ENCODE assay signal across 1 cellular context in genomic region chr16:30521873-30522641, GRCh38.
TF ChIP-seq lines count a peak whose summit lies in the region.

No MANE protein-coding gene starts in this region.

TF ChIP-seq in HepG2, 621 proteins besides CTCF, POLR2A, EP300 and RAD21 (continued from another document and continues in another):
- TF ChIP-seq ZBTB39 (CRISPR knock-in tag; IDR thresholded peaks at IDR 0.05) (no peak; the same call in 1 of the 2 replicates), MEIS1 (CRISPR knock-in tag; IDR thresholded peaks at IDR 0.05; ENCODE audit: borderline replicate concordance) (peak; percentile 90; the same call in 1 of the 2 replicates), SCMH1 (CRISPR knock-in tag; IDR thresholded peaks at IDR 0.05; ENCODE audit: borderline replicate concordance) (no peak), GMEB1 (CRISPR knock-in tag; IDR thresholded peaks at IDR 0.05; ENCODE audit: borderline replicate concordance) (no peak; the same call in 1 of the 2 replicates), KIAA2018 (CRISPR knock-in tag; IDR thresholded peaks at IDR 0.05; ENCODE audit: borderline replicate concordance) (no peak), ZNF557 (CRISPR knock-in tag; IDR thresholded peaks at IDR 0.05) (no peak; the same call in 1 of the 2 replicates), PTBP1 (IDR thresholded peaks at IDR 0.05; ENCODE audit: low read depth, low read length, poor library complexity, severe bottlenecking) (no peak), ZNF24 (IDR thresholded peaks at IDR 0.05) (no peak), FOXP4 (CRISPR knock-in tag; IDR thresholded peaks at IDR 0.05) (peak; percentile 52), NR1H2 (CRISPR knock-in tag; IDR thresholded peaks at IDR 0.05; ENCODE audit: borderline replicate concordance, low read depth) (no peak), U2AF2 (IDR thresholded peaks at IDR 0.05; ENCODE audit: low read depth, low read length) (no peak), ELF3 (CRISPR knock-in tag; IDR thresholded peaks at IDR 0.05) (peak; percentile 64; the same call in 1 of the 2 replicates), NR0B2 (CRISPR knock-in tag; IDR thresholded peaks at IDR 0.05) (peak; percentile 73; the same call in 1 of the 2 replicates), IKZF4 (CRISPR knock-in tag; IDR thresholded peaks at IDR 0.05; ENCODE audit: borderline replicate concordance, low read depth, not compliant biosample characterization) (no peak), NPAS2 (CRISPR knock-in tag; IDR thresholded peaks at IDR 0.05; ENCODE audit: borderline replicate concordance) (no peak), JDP2 (CRISPR knock-in tag; IDR thresholded peaks at IDR 0.05; ENCODE audit: borderline replicate concordance) (no peak), ATF7-NPFF (CRISPR knock-in tag; IDR thresholded peaks at IDR 0.05; ENCODE audit: low read depth) (0 out of 2 replicates have a peak, but pooled peaks have one; percentile 40), ZKSCAN5 (CRISPR knock-in tag; IDR thresholded peaks at IDR 0.05) (peak; percentile 13; the same call in 1 of the 2 replicates), ZBTB33 (CRISPR knock-in tag; IDR thresholded peaks at IDR 0.05) (no peak), TOPORS (CRISPR knock-in tag; IDR thresholded peaks at IDR 0.05) (no peak), NR2F1 (CRISPR knock-in tag; IDR thresholded peaks at IDR 0.05) (no peak; a peak in 1 of 4 replicates), ZNF792 (CRISPR knock-in tag; IDR thresholded peaks at IDR 0.05) (peak; percentile 49; the same call in 1 of the 2 replicates), AKAP8 (CRISPR knock-in tag; IDR thresholded peaks at IDR 0.05) (peak; percentile 14; the same call in 1 of the 2 replicates), SUZ12 (IDR thresholded peaks at IDR 0.05; ENCODE audit: low read depth, low read length) (no peak), BCLAF1 (IDR thresholded peaks at IDR 0.05) (no peak), REXO4 (CRISPR knock-in tag; IDR thresholded peaks at IDR 0.05; ENCODE audit: borderline replicate concordance) (no peak), RXRA (CRISPR knock-in tag; IDR thresholded peaks at IDR 0.05) (0 out of 2 replicates have a peak, but pooled peaks have one; percentile 19), MBD4 (IDR thresholded peaks at IDR 0.05; ENCODE audit: borderline replicate concordance, low read length) (no peak), MTA1 (CRISPR knock-in tag; IDR thresholded peaks at IDR 0.05; ENCODE audit: borderline replicate concordance) (peak; percentile 84; the same call in 1 of the 2 replicates), ZNF253 (CRISPR knock-in tag; IDR thresholded peaks at IDR 0.05; ENCODE audit: borderline replicate concordance) (no peak), ZNF761 (CRISPR knock-in tag; conservative IDR thresholded peaks at IDR 0.05) (peak; percentile 65; the same call in 1 of the 2 replicates), MIXL1 (CRISPR knock-in tag; IDR thresholded peaks at IDR 0.05) (0 out of 2 replicates have a peak, but pooled peaks have one; percentile 57), ZFX (CRISPR knock-in tag; IDR thresholded peaks at IDR 0.05; ENCODE audit: low read depth) (peak; percentile 70), IRF2 (CRISPR knock-in tag; IDR thresholded peaks at IDR 0.05) (0 out of 2 replicates have a peak, but pooled peaks have one; percentile 33)
- TF ChIP-seq, protein P1, sequence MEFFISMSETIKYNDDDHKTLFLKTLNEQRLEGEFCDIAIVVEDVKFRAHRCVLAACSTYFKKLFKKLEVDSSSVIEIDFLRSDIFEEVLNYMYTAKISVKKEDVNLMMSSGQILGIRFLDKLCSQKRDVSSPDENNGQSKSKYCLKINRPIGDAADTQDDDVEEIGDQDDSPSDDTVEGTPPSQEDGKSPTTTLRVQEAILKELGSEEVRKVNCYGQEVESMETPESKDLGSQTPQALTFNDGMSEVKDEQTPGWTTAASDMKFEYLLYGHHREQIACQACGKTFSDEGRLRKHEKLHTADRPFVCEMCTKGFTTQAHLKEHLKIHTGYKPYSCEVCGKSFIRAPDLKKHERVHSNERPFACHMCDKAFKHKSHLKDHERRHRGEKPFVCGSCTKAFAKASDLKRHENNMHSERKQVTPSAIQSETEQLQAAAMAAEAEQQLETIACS (CRISPR knock-in tag; IDR thresholded peaks at IDR 0.05) = no peak
- TF ChIP-seq, protein P2, sequence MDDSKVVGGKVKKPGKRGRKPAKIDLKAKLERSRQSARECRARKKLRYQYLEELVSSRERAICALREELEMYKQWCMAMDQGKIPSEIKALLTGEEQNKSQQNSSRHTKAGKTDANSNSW (CRISPR knock-in tag; IDR thresholded peaks at IDR 0.05; ENCODE audit: borderline replicate concordance) = no peak
- TF ChIP-seq, protein P3, sequence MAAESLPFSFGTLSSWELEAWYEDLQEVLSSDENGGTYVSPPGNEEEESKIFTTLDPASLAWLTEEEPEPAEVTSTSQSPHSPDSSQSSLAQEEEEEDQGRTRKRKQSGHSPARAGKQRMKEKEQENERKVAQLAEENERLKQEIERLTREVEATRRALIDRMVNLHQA (CRISPR knock-in tag; IDR thresholded peaks at IDR 0.05) = no peak
